ENCODE assay signal across 23 cellular contexts in genomic region chr4:28565434-28565833, GRCh38.
DNase-seq lines count a peak whose midpoint lies in the region; ATAC-seq and TF ChIP-seq lines count a peak whose summit lies in the region.
"Had no signal": no experiment of that assay in that cellular context is flagged by ENCODE, and none has a peak within 500 bp of the region (broad histone marks: within the 10 kb centered on the region; RNA-seq: fewer than 3 reads in every experiment).

No MANE protein-coding gene starts in this region.

- no peak for TF ChIP-seq CTCF in HCT116 (IDR thresholded peaks at IDR 0.05 in 2 of 3, conservative IDR thresholded peaks at IDR 0.05 in 1 of 3; ENCODE audit: borderline replicate concordance in 1 of 3, insufficient read depth in 1 of 3, low read depth in 2 of 3, low read length in 2 of 3)
- TF ChIP-seq CTCF in chondrocyte (IDR thresholded peaks at IDR 0.05): peak; percentile 54
- TF ChIP-seq CTCF in fibroblast of villous mesenchyme (IDR thresholded peaks at IDR 0.05; ENCODE audit: insufficient read depth, low read depth, low read length): no peak

- ATAC-seq in HCT116: no peak
- ATAC-seq: GM12878, GM23338, T-cell had no signal

- no peaks in the 10 kb centered on the region for H3K36me3 ChIP-seq in HCT116 (ENCODE audit: control insufficient read depth in 1 of 2, insufficient read depth in 2 of 2, low read length in 2 of 2)
- H3K36me3 ChIP-seq: HAP-1, MG63 had no signal

- H3K9me3 ChIP-seq in HCT116 (ENCODE audit: control insufficient read depth in 1 of 2, insufficient read depth in 1 of 2, low read depth in 1 of 2, low read length in 2 of 2): no peaks in the 10 kb centered on the region
- H3K9me3 ChIP-seq: HAP-1, MG63 had no signal

- no peak overlapping the region for H3K9ac ChIP-seq in HCT116 (ENCODE audit: low read length)

- H3K4me3 ChIP-seq in HCT116 (replicated peaks in 1 of 2; ENCODE audit: low read depth in 1 of 2, low read length in 2 of 2): no peak overlapping the region
- no peak overlapping the region for H3K4me3 ChIP-seq in fibroblast of villous mesenchyme (ENCODE audit: low read depth, low read length)
- H3K4me3 ChIP-seq: GM12878, GM23338, HAP-1, MG63 had no signal

- H3K4me1 ChIP-seq in HCT116 (ENCODE audit: control insufficient read depth in 1 of 2, insufficient read depth in 2 of 2, low read length in 2 of 2): no peaks in the 10 kb centered on the region
- H3K4me1 ChIP-seq: HAP-1 had no signal

- DNase-seq in AG08395 (ENCODE audit: low spot score) (peak; percentile 3), HCT116 (ENCODE audit: low read depth, low spot score) (no peak), chondrocyte (ENCODE audit: low spot score) (no peak), fibroblast of villous mesenchyme (ENCODE audit: low read depth) (peak; percentile 0), DMS 273 treated with DMSO at 0.1 percent for 48 hours (lab: John Stamatoyannopoulos, UW) (no peak), NCI-H2196 treated with DMSO at 0.1 percent for 48 hours (lab: John Stamatoyannopoulos, UW; ENCODE audit: unreplicated experiment) (no peak)
- no peak for DNase-seq in activated T-helper 2 cell treated with anti-CD3 and anti-CD28 coated beads, Interferon-gamma antibody, Interleukin-2, Interleukin-4, amounts not matched to agents 10 μg/mL and 5 μg/mL and 100 μg/mL, durations not matched to agents 14 hours and 24 hours and 36 hours (ENCODE audit: low spot score)
- no peak for DNase-seq in stimulated activated CD4-positive, alpha-beta T cell treated with anti-CD3 and anti-CD28 coated beads, Interleukin-1b, Interleukin-23, amount 100 ng/mL, for 48 hours
- DNase-seq: CD4-positive, CD25-positive, alpha-beta regulatory T cell; DMS79 treated with DMSO at 0.1 percent for 48 hours; MG63; NCI-H1417; NCI-H1694 treated with DMSO at 0.1 percent for 48 hours; NCI-H2081 treated with DMSO at 0.1 percent for 48 hours; NCI-H2171 treated with DMSO at 0.1 percent for 48 hours; NCI-H446; NCI-H526; Right ventricle myocardium superior; T-cell had no signal

- H3K9me2 ChIP-seq in HCT116 (ENCODE audit: insufficient read depth): no peaks in the 10 kb centered on the region

- TF ChIP-seq RAD21 in HCT116 (IDR thresholded peaks at IDR 0.05; ENCODE audit: low read depth): no peak

- H3K4me1 Mint-ChIP-seq in chondrocyte (ENCODE audit: low read depth): peaks cover 7% of the 10 kb centered on the region
- H3K4me1 Mint-ChIP-seq in activated T-helper 2 cell treated with anti-CD3 and anti-CD28 coated beads, Interferon-gamma antibody, Interleukin-2, Interleukin-4, amounts not matched to agents 10 μg/mL and 5 μg/mL and 100 μg/mL, durations not matched to agents 14 hours and 24 hours and 36 hours (ENCODE audit: low read depth): no peaks in the 10 kb centered on the region
- H3K4me1 Mint-ChIP-seq: CD4-positive, CD25-positive, alpha-beta regulatory T cell; GM23338; IgD-negative memory B cell; T-cell had no signal

- no peaks in the 10 kb centered on the region for H3K27me3 ChIP-seq in HCT116 (ENCODE audit: insufficient read depth, low read length)
- H3K27me3 ChIP-seq: MG63 had no signal

- peaks cover 7% of the 10 kb centered on the region for H3K9me3 Mint-ChIP-seq in chondrocyte (ENCODE audit: low read depth)
- peaks cover 46% of the 10 kb centered on the region for H3K9me3 Mint-ChIP-seq in activated T-helper 2 cell treated with anti-CD3 and anti-CD28 coated beads, Interferon-gamma antibody, Interleukin-2, Interleukin-4, amounts not matched to agents 10 μg/mL and 5 μg/mL and 100 μg/mL, durations not matched to agents 14 hours and 24 hours and 36 hours

- H2AFZ ChIP-seq in HCT116 (ENCODE audit: low read depth, low read length, poor library complexity, severe bottlenecking): peak overlapping the region; percentile 7
- H2AFZ ChIP-seq: GM23338 had no signal

- H4K20me1 ChIP-seq in HCT116 (ENCODE audit: insufficient read depth): no peaks in the 10 kb centered on the region

- H3K36me3 Mint-ChIP-seq in chondrocyte (ENCODE audit: low read depth): no peaks in the 10 kb centered on the region
- no peaks in the 10 kb centered on the region for H3K36me3 Mint-ChIP-seq in activated T-helper 2 cell treated with anti-CD3 and anti-CD28 coated beads, Interferon-gamma antibody, Interleukin-2, Interleukin-4, amounts not matched to agents 10 μg/mL and 5 μg/mL and 100 μg/mL, durations not matched to agents 14 hours and 24 hours and 36 hours (ENCODE audit: low read depth)
- H3K36me3 Mint-ChIP-seq: CD4-positive, CD25-positive, alpha-beta regulatory T cell; IgD-negative memory B cell; T-cell had no signal

- H3K4me3 Mint-ChIP-seq in chondrocyte (ENCODE audit: unreplicated experiment): no peak overlapping the region
- no peak overlapping the region for H3K4me3 Mint-ChIP-seq in activated T-helper 2 cell treated with anti-CD3 and anti-CD28 coated beads, Interferon-gamma antibody, Interleukin-2, Interleukin-4, amounts not matched to agents 10 μg/mL and 5 μg/mL and 100 μg/mL, durations not matched to agents 14 hours and 24 hours and 36 hours (ENCODE audit: low read depth)
- H3K4me3 Mint-ChIP-seq: CD4-positive, CD25-positive, alpha-beta regulatory T cell; GM23338; IgD-negative memory B cell; T-cell had no signal

- POLR2A ChIA-PET in HCT116 (lab: Charles Lee): no interaction called here

- no peaks in the 10 kb centered on the region for H3K79me2 ChIP-seq in HCT116 (ENCODE audit: insufficient read depth, low read length)

- BruUV-seq in HCT116 (replicated peaks; lab: Mats Ljungman, UMichigan): no TSS peak

- RAD21 ChIA-PET in HCT116 (lab: Charles Lee; ENCODE audit: low non-redundant PET in 1 of 2, low total read pairs in 2 of 2, uncharacterized antibody in 2 of 2, unreplicated experiment in 2 of 2): no interaction called here

- TF ChIP-seq POLR2A in HCT116 (IDR thresholded peaks at IDR 0.05; ENCODE audit: borderline replicate concordance, extremely low read depth, insufficient read depth, insufficient read length): no peak

- H3K27ac Mint-ChIP-seq in chondrocyte (ENCODE audit: unreplicated experiment): no peak overlapping the region
- no peak overlapping the region for H3K27ac Mint-ChIP-seq in activated T-helper 2 cell treated with anti-CD3 and anti-CD28 coated beads, Interferon-gamma antibody, Interleukin-2, Interleukin-4, amounts not matched to agents 10 μg/mL and 5 μg/mL and 100 μg/mL, durations not matched to agents 14 hours and 24 hours and 36 hours
- H3K27ac Mint-ChIP-seq: CD4-positive, CD25-positive, alpha-beta regulatory T cell; GM23338; IgD-negative memory B cell; T-cell had no signal

- H3K27me3 Mint-ChIP-seq in chondrocyte (ENCODE audit: low read depth): no peaks in the 10 kb centered on the region
- H3K27me3 Mint-ChIP-seq in activated T-helper 2 cell treated with anti-CD3 and anti-CD28 coated beads, Interferon-gamma antibody, Interleukin-2, Interleukin-4, amounts not matched to agents 10 μg/mL and 5 μg/mL and 100 μg/mL, durations not matched to agents 14 hours and 24 hours and 36 hours (ENCODE audit: low read depth): no peaks in the 10 kb centered on the region
- H3K27me3 Mint-ChIP-seq: CD4-positive, CD25-positive, alpha-beta regulatory T cell; IgD-negative memory B cell; T-cell had no signal

- intact Hi-C loops in HCT116 (cut with micrococcal nuclease): no loop called here
- intact Hi-C loops in activated T-helper 2 cell treated with anti-CD3 and anti-CD28 coated beads, Interferon-gamma antibody, Interleukin-2, Interleukin-4, amounts not matched to agents 10 μg/mL and 5 μg/mL and 100 μg/mL, durations not matched to agents 14 hours and 24 hours and 36 hours (cut with micrococcal nuclease): no loop called here

- CTCF ChIA-PET in HCT116 (lab: Charles Lee): no interaction called here

- no peak overlapping the region for H3K27ac ChIP-seq in HCT116 (ENCODE audit: low read depth, low read length)

- no peak overlapping the region for H3K4me2 ChIP-seq in HCT116 (ENCODE audit: low read length)
- H3K4me2 ChIP-seq: GM23338 had no signal

TF ChIP-seq in HCT116, 20 proteins besides CTCF, POLR2A, EP300 and RAD21 (continues in another document):
- no peak for TF ChIP-seq ELF1 (IDR thresholded peaks at IDR 0.05; ENCODE audit: borderline replicate concordance, low read depth)
- no peak for TF ChIP-seq ZFX (IDR thresholded peaks at IDR 0.05)
- no peak for TF ChIP-seq SP1 (IDR thresholded peaks at IDR 0.05; ENCODE audit: low read depth)
- TF ChIP-seq MAX (IDR thresholded peaks at IDR 0.05): no peak
- no peak for TF ChIP-seq SIN3A (IDR thresholded peaks at IDR 0.05; ENCODE audit: low read depth)
- no peak for TF ChIP-seq EZH2 (IDR thresholded peaks at IDR 0.05)
- no peak for TF ChIP-seq EGR1 (IDR thresholded peaks at IDR 0.05; ENCODE audit: low read depth)
- no peak for TF ChIP-seq EZH2phosphoT487 (IDR thresholded peaks at IDR 0.05; ENCODE audit: borderline replicate concordance)
- TF ChIP-seq TCF7L2 (IDR thresholded peaks at IDR 0.05; ENCODE audit: borderline replicate concordance, extremely low read depth, insufficient read depth, insufficient read length): no peak
- TF ChIP-seq ATF3 (IDR thresholded peaks at IDR 0.05): no peak
- TF ChIP-seq ZBTB33 (IDR thresholded peaks at IDR 0.05; ENCODE audit: extremely low read depth, insufficient replicate concordance, low read length): no peak
- TF ChIP-seq YY1 (IDR thresholded peaks at IDR 0.05; ENCODE audit: extremely low read depth, insufficient replicate concordance, low read depth, low read length): no peak
- no peak for TF ChIP-seq ZNF274 (IDR thresholded peaks at IDR 0.05; ENCODE audit: low read depth, low read length)
- TF ChIP-seq CBX3 (IDR thresholded peaks at IDR 0.05; ENCODE audit: low read depth): no peak

Comparison
In these comparisons a context has a peak if more than half of its experiments do, and no peak if none do; other contexts are left out.
1. DNase-seq: peak in AG08395 (single experiment) and fibroblast of villous mesenchyme (single experiment); none in HCT116 (single experiment), chondrocyte (single experiment), activated T-helper 2 cell treated with anti-CD3 and anti-CD28 coated beads, Interferon-gamma antibody, Interleukin-2, Interleukin-4, amounts not matched to agents 10 μg/mL and 5 μg/mL and 100 μg/mL, durations not matched to agents 14 hours and 24 hours and 36 hours (single experiment), stimulated activated CD4-positive, alpha-beta T cell treated with anti-CD3 and anti-CD28 coated beads, Interleukin-1b, Interleukin-23, amount 100 ng/mL, for 48 hours (single experiment), DMS 273 treated with DMSO at 0.1 percent for 48 hours (single experiment) and NCI-H2196 treated with DMSO at 0.1 percent for 48 hours (single experiment).